In the genomic region with DNA sequence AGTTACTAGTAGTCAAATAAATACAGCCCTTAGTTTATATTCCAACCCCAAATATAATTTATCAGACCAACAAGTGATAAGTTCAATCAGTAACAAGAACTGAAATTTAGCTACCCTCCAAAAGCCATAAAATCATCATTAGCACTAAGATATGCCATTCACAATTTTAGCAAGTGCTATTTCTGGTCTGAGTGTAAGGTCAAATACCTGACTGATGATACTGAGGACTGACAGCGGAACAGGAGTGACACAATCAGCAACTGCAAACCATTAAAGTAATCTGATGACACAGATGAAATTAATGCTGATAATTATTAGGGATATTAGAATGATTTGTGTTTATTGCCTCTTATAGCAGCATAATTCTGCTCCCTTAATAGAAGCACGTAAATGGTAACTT, we compare ENCODE assay signal across 25 cellular contexts.
"Had no signal": no experiment of that assay in that cellular context is flagged by ENCODE, and none has a peak within 500 bp of the region (broad histone marks: within the 10 kb centered on the region; RNA-seq: fewer than 3 reads in every experiment).

No MANE protein-coding gene starts in this region.

- H3K27ac ChIP-seq: neutrophil, pancreas, prostate gland, stomach, thoracic aorta, thyroid gland, tibial nerve, upper lobe of left lung, vagina had no signal

- H3K36me3 ChIP-seq: neutrophil, pancreas, prostate gland, stomach, thoracic aorta, thyroid gland, tibial nerve, upper lobe of left lung, vagina had no signal

- H3K4me1 ChIP-seq: pancreas, prostate gland, stomach, thyroid gland, tibial nerve, upper lobe of left lung, vagina had no signal

- ATAC-seq: naive thymus-derived CD8-positive, alpha-beta T cell; natural killer cell treated with Interleukin-12 subunit alpha and Interleukin-12 subunit beta and Interleukin-15 and Interleukin-18, amount 100 ng/mL, for 72 hours; pancreas; sciatic nerve; stimulated activated effector memory CD8-positive, alpha-beta T cell treated with anti-CD3 and anti-CD28 coated beads, Interleukin-12 subunit alpha, Interleukin-12 subunit beta, amount 100 ng/mL, for 72 hours; stimulated activated naive B cell treated with anti-CD40 and anti-IgM and Interleukin-4, amounts not matched to agents 10 μg/mL and 1 μg/mL and 100 μg/mL, for 72 hours had no signal

- DNase-seq: naive B cell; naive thymus-derived CD8-positive, alpha-beta T cell; nephron progenitor cell; nucleus accumbens; pancreas; retina; small intestine; stimulated activated CD4-positive, alpha-beta T cell treated with anti-CD3 and anti-CD28 coated beads, Interleukin-15, amount 100 ng/mL, for 24 hours; stimulated activated CD4-positive, alpha-beta T cell treated with anti-CD3 and anti-CD28 coated beads, Interleukin-2, amount 100 ng/mL, for 24 hours; stimulated activated CD4-positive, alpha-beta T cell treated with anti-CD3 and anti-CD28 coated beads, Interleukin-2, amount 100 ng/mL, for 48 hours; stimulated activated CD4-positive, alpha-beta T cell treated with anti-CD3 and anti-CD28 coated beads, Interleukin-4, amount 100 ng/mL, for 24 hours; stimulated activated naive B cell treated with anti-CD40 and anti-IgM and Interleukin-4, amounts not matched to agents 10 μg/mL and 1 μg/mL and 100 μg/mL, for 72 hours; stimulated activated naive CD4-positive, alpha-beta T cell treated with Interleukin-2 at 50 U/mL for 16 hours; stomach; thyroid gland; trophoblast cell; upper lobe of left lung had no signal

- H3K9me3 ChIP-seq: neutrophil, pancreas, prostate gland, stomach, thoracic aorta, thyroid gland, tibial nerve, upper lobe of left lung, vagina had no signal

- H3K4me3 ChIP-seq: pancreas, prostate gland, stomach, thoracic aorta, thyroid gland, tibial nerve, upper lobe of left lung, vagina had no signal

- H3K27me3 ChIP-seq: neutrophil, pancreas, stomach, thyroid gland, tibial nerve, upper lobe of left lung, vagina had no signal
